20 cellular contexts compared by ENCODE assay signal in genomic region chr2:224801360-224801759, GRCh38.
DNase-seq lines count a peak whose midpoint lies in the region; ATAC-seq lines count a peak whose summit lies in the region.
"Had no signal": no experiment of that assay in that cellular context is flagged by ENCODE, and none has a peak within 500 bp of the region (broad histone marks: within the 10 kb centered on the region; RNA-seq: fewer than 3 reads in every experiment).

No MANE protein-coding gene starts in this region.

- peaks cover 11% of the 10 kb centered on the region for H3K36me3 Mint-ChIP-seq in activated naive CD8-positive, alpha-beta T cell
- H3K36me3 Mint-ChIP-seq in activated naive CD8-positive, alpha-beta T cell treated with anti-CD3 and anti-CD28 coated beads for 36 hours, result peaks cover 26% of the 10 kb centered on the region
- H3K36me3 Mint-ChIP-seq in activated naive CD8-positive, alpha-beta T cell treated with anti-CD3 and anti-CD28 coated beads, Interleukin-2, amount 50 U/mL, for 24 hours (ENCODE audit: low read depth), result peaks cover 66% of the 10 kb centered on the region
- H3K36me3 Mint-ChIP-seq in memory B cell, result peaks cover 34% of the 10 kb centered on the region
- peaks cover 57% of the 10 kb centered on the region for H3K36me3 Mint-ChIP-seq in stimulated activated memory B cell treated with anti-CD40 and anti-IgM and Interleukin-4, amounts not matched to agents 10 μg/mL and 1 μg/mL and 100 μg/mL, for 72 hours

- no peaks in the 10 kb centered on the region for H3K27me3 Mint-ChIP-seq in activated naive CD8-positive, alpha-beta T cell
- H3K27me3 Mint-ChIP-seq in activated naive CD8-positive, alpha-beta T cell treated with anti-CD3 and anti-CD28 coated beads for 36 hours, result no peaks in the 10 kb centered on the region
- no peaks in the 10 kb centered on the region for H3K27me3 Mint-ChIP-seq in activated naive CD8-positive, alpha-beta T cell treated with anti-CD3 and anti-CD28 coated beads, Interleukin-2, amount 50 U/mL, for 24 hours
- no peaks in the 10 kb centered on the region for H3K27me3 Mint-ChIP-seq in memory B cell
- H3K27me3 Mint-ChIP-seq in stimulated activated memory B cell treated with anti-CD40 and anti-IgM and Interleukin-4, amounts not matched to agents 10 μg/mL and 1 μg/mL and 100 μg/mL, for 72 hours, result no peaks in the 10 kb centered on the region
- H3K27me3 Mint-ChIP-seq: B cell had no signal

- DNase-seq in activated naive CD8-positive, alpha-beta T cell treated with anti-CD3 and anti-CD28 coated beads for 36 hours, result no peak
- DNase-seq in activated naive CD8-positive, alpha-beta T cell treated with anti-CD3 and anti-CD28 coated beads, Interleukin-2, amount 50 U/mL, for 24 hours, result no peak
- DNase-seq in memory B cell (ENCODE audit: low spot score in 2 of 2) (no peak), UCSD-AML1 (lab: John Stamatoyannopoulos, UW; ENCODE audit: unreplicated experiment) (no peak)
- DNase-seq: EL, GOT3, MG63, NCI-H1417, NCI-H1694 treated with DMSO at 0.1 percent for 48 hours, NCI-H446, NCI-H526 treated with DMSO at 0.1 percent for 48 hours had no signal

- H3K27ac Mint-ChIP-seq in activated naive CD8-positive, alpha-beta T cell, result peak overlapping the region; percentile 65
- H3K27ac Mint-ChIP-seq in activated naive CD8-positive, alpha-beta T cell treated with anti-CD3 and anti-CD28 coated beads for 36 hours, result no peak overlapping the region
- H3K27ac Mint-ChIP-seq in activated naive CD8-positive, alpha-beta T cell treated with anti-CD3 and anti-CD28 coated beads, Interleukin-2, amount 50 U/mL, for 24 hours, result peak overlapping the region; percentile 22
- peak overlapping the region; percentile 69 for H3K27ac Mint-ChIP-seq in memory B cell
- H3K27ac Mint-ChIP-seq in stimulated activated memory B cell treated with anti-CD40 and anti-IgM and Interleukin-4, amounts not matched to agents 10 μg/mL and 1 μg/mL and 100 μg/mL, for 72 hours, result peak overlapping the region; percentile 48

- H3K9me3 Mint-ChIP-seq in activated naive CD8-positive, alpha-beta T cell (ENCODE audit: low read depth), result no peaks in the 10 kb centered on the region
- H3K9me3 Mint-ChIP-seq in activated naive CD8-positive, alpha-beta T cell treated with anti-CD3 and anti-CD28 coated beads for 36 hours, result no peaks in the 10 kb centered on the region
- no peaks in the 10 kb centered on the region for H3K9me3 Mint-ChIP-seq in activated naive CD8-positive, alpha-beta T cell treated with anti-CD3 and anti-CD28 coated beads, Interleukin-2, amount 50 U/mL, for 24 hours
- no peaks in the 10 kb centered on the region for H3K9me3 Mint-ChIP-seq in memory B cell
- H3K9me3 Mint-ChIP-seq in stimulated activated memory B cell treated with anti-CD40 and anti-IgM and Interleukin-4, amounts not matched to agents 10 μg/mL and 1 μg/mL and 100 μg/mL, for 72 hours, result no peaks in the 10 kb centered on the region
- H3K9me3 Mint-ChIP-seq: CD14-positive monocyte had no signal

- ATAC-seq in activated naive CD8-positive, alpha-beta T cell treated with anti-CD3 and anti-CD28 coated beads, Interleukin-2, amount 50 U/mL, for 24 hours, result no peak
- ATAC-seq in memory B cell (ENCODE audit: low read depth) (no peak), HG02588 (IDR thresholded peaks at IDR 0.05; ENCODE audit: unreplicated experiment) (no peak), GM18870 (IDR thresholded peaks at IDR 0.05; ENCODE audit: unreplicated experiment) (no peak)
- ATAC-seq in stimulated activated memory B cell treated with anti-CD40 and anti-IgM and Interleukin-4, amounts not matched to agents 10 μg/mL and 1 μg/mL and 100 μg/mL, for 72 hours, result no peak
- ATAC-seq: HCT116, K562, Right ventricle myocardium inferior had no signal

- H3K4me3 Mint-ChIP-seq in activated naive CD8-positive, alpha-beta T cell, result no peak overlapping the region
- H3K4me3 Mint-ChIP-seq in activated naive CD8-positive, alpha-beta T cell treated with anti-CD3 and anti-CD28 coated beads for 36 hours, result no peak overlapping the region
- H3K4me3 Mint-ChIP-seq in activated naive CD8-positive, alpha-beta T cell treated with anti-CD3 and anti-CD28 coated beads, Interleukin-2, amount 50 U/mL, for 24 hours, result no peak overlapping the region
- H3K4me3 Mint-ChIP-seq in memory B cell, result no peak overlapping the region
- H3K4me3 Mint-ChIP-seq in stimulated activated memory B cell treated with anti-CD40 and anti-IgM and Interleukin-4, amounts not matched to agents 10 μg/mL and 1 μg/mL and 100 μg/mL, for 72 hours, result no peak overlapping the region
- H3K4me3 Mint-ChIP-seq: B cell, CD14-positive monocyte had no signal

- no peaks in the 10 kb centered on the region for H3K4me1 Mint-ChIP-seq in activated naive CD8-positive, alpha-beta T cell (ENCODE audit: low read depth)
- no peaks in the 10 kb centered on the region for H3K4me1 Mint-ChIP-seq in activated naive CD8-positive, alpha-beta T cell treated with anti-CD3 and anti-CD28 coated beads for 36 hours
- peaks cover 2% of the 10 kb centered on the region for H3K4me1 Mint-ChIP-seq in activated naive CD8-positive, alpha-beta T cell treated with anti-CD3 and anti-CD28 coated beads, Interleukin-2, amount 50 U/mL, for 24 hours
- H3K4me1 Mint-ChIP-seq in memory B cell, result no peaks in the 10 kb centered on the region
- peaks cover 5% of the 10 kb centered on the region for H3K4me1 Mint-ChIP-seq in stimulated activated memory B cell treated with anti-CD40 and anti-IgM and Interleukin-4, amounts not matched to agents 10 μg/mL and 1 μg/mL and 100 μg/mL, for 72 hours
- H3K4me1 Mint-ChIP-seq: B cell had no signal
